22 cellular contexts compared by ENCODE assay signal in the genomic region with DNA sequence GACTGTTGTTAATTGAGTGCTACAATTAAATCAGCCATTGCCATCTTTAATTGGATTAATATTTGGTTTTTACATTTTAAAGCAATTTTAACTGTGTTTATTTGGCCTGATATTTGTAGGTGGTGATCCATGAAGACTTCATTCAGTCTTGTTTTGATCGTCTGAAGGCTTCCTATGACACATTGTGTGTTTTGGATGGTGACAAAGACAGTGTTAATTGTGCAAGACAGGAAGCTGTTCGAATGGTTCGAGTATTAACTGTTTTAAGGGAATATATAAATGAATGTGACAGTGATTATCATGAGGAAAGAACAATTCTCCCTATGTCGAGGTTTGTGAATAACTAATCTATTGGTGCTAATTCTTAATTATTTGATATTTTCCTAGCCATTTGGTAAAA.
"Had no signal": no experiment of that assay in that cellular context is flagged by ENCODE, and none has a peak within 500 bp of the region (broad histone marks: within the 10 kb centered on the region; RNA-seq: fewer than 3 reads in every experiment).

No MANE protein-coding gene starts in this region.

- H3K27me3 ChIP-seq: adrenal gland, body of pancreas, dorsolateral prefrontal cortex, esophagus muscularis mucosa had no signal

- H3K9me3 ChIP-seq: adrenal gland, body of pancreas, esophagus muscularis mucosa, left ventricle myocardium inferior, psoas muscle had no signal

- H3K4me1 ChIP-seq: adrenal gland, body of pancreas, esophagus muscularis mucosa, left ventricle myocardium inferior, psoas muscle had no signal

- H3K4me3 ChIP-seq: adrenal gland, body of pancreas, dorsolateral prefrontal cortex, esophagus muscularis mucosa, left ventricle myocardium inferior, psoas muscle had no signal

- FAIRE-seq: keratinocyte had no signal

- H3K27me3 Mint-ChIP-seq: activated CD4-positive, alpha-beta memory T cell treated with anti-CD3 and anti-CD28 coated beads, Interleukin-2, amount 10 ng/mL, durations not matched to agents 7 days and 5 days had no signal

- H3K27ac Mint-ChIP-seq: activated CD4-positive, alpha-beta memory T cell treated with anti-CD3 and anti-CD28 coated beads, Interleukin-2, amount 10 ng/mL, durations not matched to agents 7 days and 5 days; activated naive CD4-positive, alpha-beta T cell treated with anti-CD3 and anti-CD28 coated beads for 36 hours; activated T-helper 1 cell treated with anti-CD3 and anti-CD28 coated beads, Interleukin-12 subunit alpha, Interleukin-12 subunit beta, Interleukin-2, Interleukin-4 antibody, amounts not matched to agents 30 ng/mL and 10 ng/mL and 1 ng/mL, durations not matched to agents 14 hours and 24 hours and 36 hours; nephron progenitor cell; T-helper 2 cell treated with Interferon-gamma antibody and Interleukin-4, amounts not matched to agents 5 μg/mL and 100 μg/mL, for 36 hours had no signal

- ATAC-seq: body of pancreas, psoas muscle, sciatic nerve had no signal

- H3K9me3 Mint-ChIP-seq: activated CD4-positive, alpha-beta memory T cell treated with anti-CD3 and anti-CD28 coated beads, Interleukin-2, amount 10 ng/mL, durations not matched to agents 7 days and 5 days; activated naive CD4-positive, alpha-beta T cell treated with anti-CD3 and anti-CD28 coated beads for 36 hours; activated T-helper 1 cell treated with anti-CD3 and anti-CD28 coated beads, Interleukin-12 subunit alpha, Interleukin-12 subunit beta, Interleukin-2, Interleukin-4 antibody, amounts not matched to agents 30 ng/mL and 10 ng/mL and 1 ng/mL, durations not matched to agents 14 hours and 24 hours and 36 hours; nephron progenitor cell; T-helper 2 cell treated with Interferon-gamma antibody and Interleukin-4, amounts not matched to agents 5 μg/mL and 100 μg/mL, for 36 hours had no signal

- H3K4me1 Mint-ChIP-seq: nephron progenitor cell had no signal

- DNase-seq: activated CD4-positive, alpha-beta memory T cell treated with anti-CD3 and anti-CD28 coated beads, Interleukin-2, amount 10 ng/mL, durations not matched to agents 7 days and 5 days; activated CD4-positive, alpha-beta T cell treated with anti-CD3 and anti-CD28 coated beads for 1 hour; activated CD8-positive, alpha-beta memory T cell treated with anti-CD3 and anti-CD28 coated beads, Interleukin-2, amount 50 U/mL, for 4 hours; activated naive CD4-positive, alpha-beta T cell treated with anti-CD3 and anti-CD28 coated beads for 36 hours; adrenal gland; body of pancreas; dorsolateral prefrontal cortex; foreskin melanocyte; head of caudate nucleus; left ventricle myocardium inferior; mesendoderm; nephron progenitor cell; psoas muscle; stimulated activated CD4-positive, alpha-beta T cell treated with anti-CD3 and anti-CD28 coated beads, Interleukin-2, amount 100 ng/mL, for 24 hours; stimulated activated naive CD4-positive, alpha-beta T cell; substantia nigra; trophoblast cell had no signal

- H3K4me3 Mint-ChIP-seq: activated CD4-positive, alpha-beta memory T cell treated with anti-CD3 and anti-CD28 coated beads, Interleukin-2, amount 10 ng/mL, durations not matched to agents 7 days and 5 days; activated naive CD4-positive, alpha-beta T cell treated with anti-CD3 and anti-CD28 coated beads for 36 hours; activated T-helper 1 cell treated with anti-CD3 and anti-CD28 coated beads, Interleukin-12 subunit alpha, Interleukin-12 subunit beta, Interleukin-2, Interleukin-4 antibody, amounts not matched to agents 30 ng/mL and 10 ng/mL and 1 ng/mL, durations not matched to agents 14 hours and 24 hours and 36 hours; nephron progenitor cell; T-helper 2 cell treated with Interferon-gamma antibody and Interleukin-4, amounts not matched to agents 5 μg/mL and 100 μg/mL, for 36 hours had no signal

- H3K27ac ChIP-seq: adrenal gland, body of pancreas, dorsolateral prefrontal cortex, esophagus muscularis mucosa, left ventricle myocardium inferior, psoas muscle had no signal
